In the genomic region with DNA sequence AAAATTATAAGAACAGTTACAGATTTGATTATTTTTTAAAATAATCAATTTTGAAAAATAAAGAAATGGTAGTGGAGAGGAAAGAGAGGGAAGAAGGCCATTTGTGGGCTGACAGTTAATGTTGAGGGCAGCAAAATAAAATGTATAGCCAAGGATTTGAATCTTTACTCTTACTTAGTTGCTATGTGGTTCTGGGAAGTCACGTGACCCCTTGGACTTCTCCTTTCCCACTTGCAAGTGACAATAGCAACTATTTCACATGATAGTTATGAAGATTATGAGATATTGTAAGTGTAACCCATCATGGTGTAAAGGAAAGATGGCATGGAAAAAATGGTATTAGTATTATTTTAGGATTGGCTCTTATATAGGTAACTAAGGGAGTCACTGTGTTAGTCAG, we compare ENCODE assay signal across 26 cellular contexts.
"Had no signal": no experiment of that assay in that cellular context is flagged by ENCODE, and none has a peak within 500 bp of the region (broad histone marks: within the 10 kb centered on the region; RNA-seq: fewer than 3 reads in every experiment).

No MANE protein-coding gene starts in this region.

- ATAC-seq: natural killer cell; psoas muscle; right cardiac atrium; sciatic nerve; stimulated activated effector memory CD8-positive, alpha-beta T cell treated with anti-CD3 and anti-CD28 coated beads, Interleukin-12 subunit alpha, Interleukin-12 subunit beta, amount 100 ng/mL, for 72 hours; stimulated activated naive B cell treated with anti-CD40 and anti-IgM and Interleukin-4, amounts not matched to agents 10 μg/mL and 1 μg/mL and 100 μg/mL, for 72 hours had no signal

- DNase-seq: natural killer cell; occipital lobe; ovary; posterior cingulate gyrus; psoas muscle; right cardiac atrium; spleen; stimulated activated CD4-positive, alpha-beta T cell treated with anti-CD3 and anti-CD28 coated beads, Interleukin-12 subunit alpha, Interleukin-12 subunit beta, amount 100 ng/mL, for 4 hours; stimulated activated CD4-positive, alpha-beta T cell treated with anti-CD3 and anti-CD28 coated beads, Interleukin-1b, Interleukin-23, amount 100 ng/mL, for 48 hours; stimulated activated CD4-positive, alpha-beta T cell treated with anti-CD3 and anti-CD28 coated beads, Interleukin-4, amount 100 ng/mL, for 1 hour; stimulated activated naive B cell treated with anti-CD40 and anti-IgM and Interleukin-4, amounts not matched to agents 10 μg/mL and 1 μg/mL and 100 μg/mL, for 72 hours; stimulated activated naive CD4-positive, alpha-beta T cell treated with Interleukin-2 at 50 U/mL for 16 hours; stomach; thyroid gland; trophoblast cell; upper lobe of left lung had no signal

- H3K4me3 ChIP-seq: neural progenitor cell, ovary, psoas muscle, skin epidermis, smooth muscle cell, spleen, stomach, thoracic aorta, thyroid gland, tibial nerve, upper lobe of left lung, vagina had no signal

- H3K27ac ChIP-seq: neural progenitor cell, ovary, parathyroid adenoma, psoas muscle, skin epidermis, spleen, stomach, thoracic aorta, thyroid gland, tibial nerve, upper lobe of left lung, vagina had no signal

- H3K79me2 ChIP-seq: parathyroid adenoma had no signal

- H3K9ac ChIP-seq: neural progenitor cell, parathyroid adenoma had no signal

- FAIRE-seq: urothelium cell line had no signal

- H2AFZ ChIP-seq: neural progenitor cell, parathyroid adenoma had no signal

- H3K4me2 ChIP-seq: neural progenitor cell, smooth muscle cell had no signal

- H3K36me3 ChIP-seq: neural progenitor cell, ovary, spleen, stomach, thoracic aorta, thyroid gland, tibial nerve, upper lobe of left lung, vagina had no signal

- H3K27me3 ChIP-seq: neural progenitor cell, ovary, spleen, stomach, thyroid gland, tibial nerve, upper lobe of left lung, vagina had no signal

- H3K4me1 ChIP-seq: neural progenitor cell, parathyroid adenoma, psoas muscle, spleen, stomach, thyroid gland, tibial nerve, upper lobe of left lung, vagina had no signal

- H3K9me3 ChIP-seq: ovary, psoas muscle, thoracic aorta, thyroid gland, upper lobe of left lung, vagina had no signal
